1 cellular context compared by ENCODE assay signal in the genomic region with DNA sequence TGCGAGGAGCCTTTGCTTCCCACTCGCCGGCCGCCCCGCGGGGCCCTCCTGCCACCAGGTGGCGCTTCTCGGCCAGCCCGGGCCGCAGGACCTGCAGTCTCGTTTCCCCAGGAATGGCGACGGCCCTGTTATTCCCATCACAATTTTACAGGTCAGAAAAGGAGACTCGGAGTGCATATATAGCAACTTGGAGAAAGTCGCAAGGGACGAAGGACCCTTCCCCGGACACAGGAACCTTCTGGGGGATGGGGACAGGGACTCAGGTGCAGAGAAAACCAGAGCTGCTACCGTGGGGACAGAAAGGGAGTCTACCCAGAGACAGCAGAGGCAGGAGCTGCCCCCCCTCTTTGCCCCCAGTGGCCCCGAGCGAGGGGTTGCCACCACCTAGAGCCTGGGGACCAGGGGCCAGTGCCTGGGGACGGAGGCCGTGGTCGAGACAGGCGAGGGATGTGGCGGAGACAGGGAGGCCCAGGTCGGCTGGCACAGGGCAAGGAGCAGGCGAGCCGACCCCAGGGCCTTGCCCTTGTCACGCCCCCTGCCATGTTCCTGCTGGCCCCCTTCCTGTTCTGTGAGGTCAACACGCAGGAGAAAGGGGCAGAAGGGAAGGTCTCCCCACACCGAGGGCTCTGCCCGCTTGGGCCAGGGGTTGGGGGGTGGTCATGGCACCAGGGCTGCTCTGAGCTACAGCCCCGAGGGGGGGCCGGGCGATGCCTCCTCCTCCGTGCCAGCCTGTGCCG.
TF ChIP-seq lines count a peak whose summit lies in the region.

No MANE protein-coding gene starts in this region.

TF ChIP-seq in HepG2, 621 proteins besides CTCF, POLR2A, EP300 and RAD21 (continued from another document and continues in another):
- TF ChIP-seq, protein P1, sequence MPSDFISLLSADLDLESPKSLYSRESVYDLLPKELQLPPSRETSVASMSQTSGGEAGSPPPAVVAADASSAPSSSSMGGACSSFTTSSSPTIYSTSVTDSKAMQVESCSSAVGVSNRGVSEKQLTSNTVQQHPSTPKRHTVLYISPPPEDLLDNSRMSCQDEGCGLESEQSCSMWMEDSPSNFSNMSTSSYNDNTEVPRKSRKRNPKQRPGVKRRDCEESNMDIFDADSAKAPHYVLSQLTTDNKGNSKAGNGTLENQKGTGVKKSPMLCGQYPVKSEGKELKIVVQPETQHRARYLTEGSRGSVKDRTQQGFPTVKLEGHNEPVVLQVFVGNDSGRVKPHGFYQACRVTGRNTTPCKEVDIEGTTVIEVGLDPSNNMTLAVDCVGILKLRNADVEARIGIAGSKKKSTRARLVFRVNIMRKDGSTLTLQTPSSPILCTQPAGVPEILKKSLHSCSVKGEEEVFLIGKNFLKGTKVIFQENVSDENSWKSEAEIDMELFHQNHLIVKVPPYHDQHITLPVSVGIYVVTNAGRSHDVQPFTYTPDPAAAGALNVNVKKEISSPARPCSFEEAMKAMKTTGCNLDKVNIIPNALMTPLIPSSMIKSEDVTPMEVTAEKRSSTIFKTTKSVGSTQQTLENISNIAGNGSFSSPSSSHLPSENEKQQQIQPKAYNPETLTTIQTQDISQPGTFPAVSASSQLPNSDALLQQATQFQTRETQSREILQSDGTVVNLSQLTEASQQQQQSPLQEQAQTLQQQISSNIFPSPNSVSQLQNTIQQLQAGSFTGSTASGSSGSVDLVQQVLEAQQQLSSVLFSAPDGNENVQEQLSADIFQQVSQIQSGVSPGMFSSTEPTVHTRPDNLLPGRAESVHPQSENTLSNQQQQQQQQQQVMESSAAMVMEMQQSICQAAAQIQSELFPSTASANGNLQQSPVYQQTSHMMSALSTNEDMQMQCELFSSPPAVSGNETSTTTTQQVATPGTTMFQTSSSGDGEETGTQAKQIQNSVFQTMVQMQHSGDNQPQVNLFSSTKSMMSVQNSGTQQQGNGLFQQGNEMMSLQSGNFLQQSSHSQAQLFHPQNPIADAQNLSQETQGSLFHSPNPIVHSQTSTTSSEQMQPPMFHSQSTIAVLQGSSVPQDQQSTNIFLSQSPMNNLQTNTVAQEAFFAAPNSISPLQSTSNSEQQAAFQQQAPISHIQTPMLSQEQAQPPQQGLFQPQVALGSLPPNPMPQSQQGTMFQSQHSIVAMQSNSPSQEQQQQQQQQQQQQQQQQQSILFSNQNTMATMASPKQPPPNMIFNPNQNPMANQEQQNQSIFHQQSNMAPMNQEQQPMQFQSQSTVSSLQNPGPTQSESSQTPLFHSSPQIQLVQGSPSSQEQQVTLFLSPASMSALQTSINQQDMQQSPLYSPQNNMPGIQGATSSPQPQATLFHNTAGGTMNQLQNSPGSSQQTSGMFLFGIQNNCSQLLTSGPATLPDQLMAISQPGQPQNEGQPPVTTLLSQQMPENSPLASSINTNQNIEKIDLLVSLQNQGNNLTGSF (CRISPR knock-in tag; IDR thresholded peaks at IDR 0.05) = no peak
- TF ChIP-seq PAX8 (CRISPR knock-in tag; IDR thresholded peaks at IDR 0.05; ENCODE audit: borderline replicate concordance) (no peak; the same call in 1 of the 2 replicates), ARNT2 (CRISPR knock-in tag; IDR thresholded peaks at IDR 0.05; ENCODE audit: low read depth) (0 out of 2 replicates have a peak, but pooled peaks have one; percentile 44), RARA (CRISPR knock-in tag; IDR thresholded peaks at IDR 0.05) (peak; percentile 20), SUZ12 (IDR thresholded peaks at IDR 0.05; ENCODE audit: low read depth, low read length) (no peak), NR3C1 (CRISPR knock-in tag; IDR thresholded peaks at IDR 0.05) (no peak), ZNF552 (CRISPR knock-in tag; IDR thresholded peaks at IDR 0.05; ENCODE audit: borderline replicate concordance) (peak; percentile 55; the same call in 1 of the 2 replicates), AHR (CRISPR knock-in tag; IDR thresholded peaks at IDR 0.05) (no peak), SP4 (CRISPR knock-in tag; IDR thresholded peaks at IDR 0.05) (peak; percentile 45; the same call in 1 of the 2 replicates), ZNF672 (CRISPR knock-in tag; IDR thresholded peaks at IDR 0.05) (no peak), HES4 (CRISPR knock-in tag; IDR thresholded peaks at IDR 0.05; ENCODE audit: borderline replicate concordance) (0 out of 2 replicates have a peak, but pooled peaks have one; percentile 35), NKX3-1 (CRISPR knock-in tag; IDR thresholded peaks at IDR 0.05) (no peak), SP140L (CRISPR knock-in tag; IDR thresholded peaks at IDR 0.05; ENCODE audit: borderline replicate concordance) (no peak), SKI (IDR thresholded peaks at IDR 0.05; ENCODE audit: partially characterized antibody) (peak; percentile 9), NCOA2 (CRISPR knock-in tag; IDR thresholded peaks at IDR 0.05) (peak; percentile 36; the same call in 1 of the 2 replicates), PAF1 (CRISPR knock-in tag; IDR thresholded peaks at IDR 0.05) (no peak)
- TF ChIP-seq, protein P2, sequence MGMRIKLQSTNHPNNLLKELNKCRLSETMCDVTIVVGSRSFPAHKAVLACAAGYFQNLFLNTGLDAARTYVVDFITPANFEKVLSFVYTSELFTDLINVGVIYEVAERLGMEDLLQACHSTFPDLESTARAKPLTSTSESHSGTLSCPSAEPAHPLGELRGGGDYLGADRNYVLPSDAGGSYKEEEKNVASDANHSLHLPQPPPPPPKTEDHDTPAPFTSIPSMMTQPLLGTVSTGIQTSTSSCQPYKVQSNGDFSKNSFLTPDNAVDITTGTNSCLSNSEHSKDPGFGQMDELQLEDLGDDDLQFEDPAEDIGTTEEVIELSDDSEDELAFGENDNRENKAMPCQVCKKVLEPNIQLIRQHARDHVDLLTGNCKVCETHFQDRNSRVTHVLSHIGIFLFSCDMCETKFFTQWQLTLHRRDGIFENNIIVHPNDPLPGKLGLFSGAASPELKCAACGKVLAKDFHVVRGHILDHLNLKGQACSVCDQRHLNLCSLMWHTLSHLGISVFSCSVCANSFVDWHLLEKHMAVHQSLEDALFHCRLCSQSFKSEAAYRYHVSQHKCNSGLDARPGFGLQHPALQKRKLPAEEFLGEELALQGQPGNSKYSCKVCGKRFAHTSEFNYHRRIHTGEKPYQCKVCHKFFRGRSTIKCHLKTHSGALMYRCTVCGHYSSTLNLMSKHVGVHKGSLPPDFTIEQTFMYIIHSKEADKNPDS (CRISPR knock-in tag; IDR thresholded peaks at IDR 0.05) = no peak
- TF ChIP-seq, protein P3, sequence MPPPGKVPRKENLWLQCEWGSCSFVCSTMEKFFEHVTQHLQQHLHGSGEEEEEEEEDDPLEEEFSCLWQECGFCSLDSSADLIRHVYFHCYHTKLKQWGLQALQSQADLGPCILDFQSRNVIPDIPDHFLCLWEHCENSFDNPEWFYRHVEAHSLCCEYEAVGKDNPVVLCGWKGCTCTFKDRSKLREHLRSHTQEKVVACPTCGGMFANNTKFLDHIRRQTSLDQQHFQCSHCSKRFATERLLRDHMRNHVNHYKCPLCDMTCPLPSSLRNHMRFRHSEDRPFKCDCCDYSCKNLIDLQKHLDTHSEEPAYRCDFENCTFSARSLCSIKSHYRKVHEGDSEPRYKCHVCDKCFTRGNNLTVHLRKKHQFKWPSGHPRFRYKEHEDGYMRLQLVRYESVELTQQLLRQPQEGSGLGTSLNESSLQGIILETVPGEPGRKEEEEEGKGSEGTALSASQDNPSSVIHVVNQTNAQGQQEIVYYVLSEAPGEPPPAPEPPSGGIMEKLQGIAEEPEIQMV (CRISPR knock-in tag; IDR thresholded peaks at IDR 0.05; ENCODE audit: low read depth) = peak; percentile 9; the same call in 1 of the 2 replicates
- TF ChIP-seq, protein P4, sequence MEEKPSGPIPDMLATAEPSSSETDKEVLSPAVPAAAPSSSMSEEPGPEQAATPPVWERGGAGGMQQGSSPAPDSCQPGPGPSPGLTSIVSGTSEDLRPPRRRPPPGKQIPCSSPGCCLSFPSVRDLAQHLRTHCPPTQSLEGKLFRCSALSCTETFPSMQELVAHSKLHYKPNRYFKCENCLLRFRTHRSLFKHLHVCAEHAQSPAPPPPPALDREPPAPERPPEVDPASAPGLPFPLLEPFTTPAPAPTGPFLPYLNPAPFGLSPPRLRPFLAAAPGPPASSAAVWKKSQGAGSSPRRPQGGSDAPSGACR (CRISPR knock-in tag; IDR thresholded peaks at IDR 0.05) = no peak
- TF ChIP-seq, protein P5, sequence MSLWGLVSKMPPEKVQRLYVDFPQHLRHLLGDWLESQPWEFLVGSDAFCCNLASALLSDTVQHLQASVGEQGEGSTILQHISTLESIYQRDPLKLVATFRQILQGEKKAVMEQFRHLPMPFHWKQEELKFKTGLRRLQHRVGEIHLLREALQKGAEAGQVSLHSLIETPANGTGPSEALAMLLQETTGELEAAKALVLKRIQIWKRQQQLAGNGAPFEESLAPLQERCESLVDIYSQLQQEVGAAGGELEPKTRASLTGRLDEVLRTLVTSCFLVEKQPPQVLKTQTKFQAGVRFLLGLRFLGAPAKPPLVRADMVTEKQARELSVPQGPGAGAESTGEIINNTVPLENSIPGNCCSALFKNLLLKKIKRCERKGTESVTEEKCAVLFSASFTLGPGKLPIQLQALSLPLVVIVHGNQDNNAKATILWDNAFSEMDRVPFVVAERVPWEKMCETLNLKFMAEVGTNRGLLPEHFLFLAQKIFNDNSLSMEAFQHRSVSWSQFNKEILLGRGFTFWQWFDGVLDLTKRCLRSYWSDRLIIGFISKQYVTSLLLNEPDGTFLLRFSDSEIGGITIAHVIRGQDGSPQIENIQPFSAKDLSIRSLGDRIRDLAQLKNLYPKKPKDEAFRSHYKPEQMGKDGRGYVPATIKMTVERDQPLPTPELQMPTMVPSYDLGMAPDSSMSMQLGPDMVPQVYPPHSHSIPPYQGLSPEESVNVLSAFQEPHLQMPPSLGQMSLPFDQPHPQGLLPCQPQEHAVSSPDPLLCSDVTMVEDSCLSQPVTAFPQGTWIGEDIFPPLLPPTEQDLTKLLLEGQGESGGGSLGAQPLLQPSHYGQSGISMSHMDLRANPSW (CRISPR knock-in tag; IDR thresholded peaks at IDR 0.05; ENCODE audit: borderline replicate concordance) = no peak
- TF ChIP-seq, protein P6, sequence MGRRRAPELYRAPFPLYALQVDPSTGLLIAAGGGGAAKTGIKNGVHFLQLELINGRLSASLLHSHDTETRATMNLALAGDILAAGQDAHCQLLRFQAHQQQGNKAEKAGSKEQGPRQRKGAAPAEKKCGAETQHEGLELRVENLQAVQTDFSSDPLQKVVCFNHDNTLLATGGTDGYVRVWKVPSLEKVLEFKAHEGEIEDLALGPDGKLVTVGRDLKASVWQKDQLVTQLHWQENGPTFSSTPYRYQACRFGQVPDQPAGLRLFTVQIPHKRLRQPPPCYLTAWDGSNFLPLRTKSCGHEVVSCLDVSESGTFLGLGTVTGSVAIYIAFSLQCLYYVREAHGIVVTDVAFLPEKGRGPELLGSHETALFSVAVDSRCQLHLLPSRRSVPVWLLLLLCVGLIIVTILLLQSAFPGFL (CRISPR knock-in tag; IDR thresholded peaks at IDR 0.05) = no peak
- TF ChIP-seq, protein P7, sequence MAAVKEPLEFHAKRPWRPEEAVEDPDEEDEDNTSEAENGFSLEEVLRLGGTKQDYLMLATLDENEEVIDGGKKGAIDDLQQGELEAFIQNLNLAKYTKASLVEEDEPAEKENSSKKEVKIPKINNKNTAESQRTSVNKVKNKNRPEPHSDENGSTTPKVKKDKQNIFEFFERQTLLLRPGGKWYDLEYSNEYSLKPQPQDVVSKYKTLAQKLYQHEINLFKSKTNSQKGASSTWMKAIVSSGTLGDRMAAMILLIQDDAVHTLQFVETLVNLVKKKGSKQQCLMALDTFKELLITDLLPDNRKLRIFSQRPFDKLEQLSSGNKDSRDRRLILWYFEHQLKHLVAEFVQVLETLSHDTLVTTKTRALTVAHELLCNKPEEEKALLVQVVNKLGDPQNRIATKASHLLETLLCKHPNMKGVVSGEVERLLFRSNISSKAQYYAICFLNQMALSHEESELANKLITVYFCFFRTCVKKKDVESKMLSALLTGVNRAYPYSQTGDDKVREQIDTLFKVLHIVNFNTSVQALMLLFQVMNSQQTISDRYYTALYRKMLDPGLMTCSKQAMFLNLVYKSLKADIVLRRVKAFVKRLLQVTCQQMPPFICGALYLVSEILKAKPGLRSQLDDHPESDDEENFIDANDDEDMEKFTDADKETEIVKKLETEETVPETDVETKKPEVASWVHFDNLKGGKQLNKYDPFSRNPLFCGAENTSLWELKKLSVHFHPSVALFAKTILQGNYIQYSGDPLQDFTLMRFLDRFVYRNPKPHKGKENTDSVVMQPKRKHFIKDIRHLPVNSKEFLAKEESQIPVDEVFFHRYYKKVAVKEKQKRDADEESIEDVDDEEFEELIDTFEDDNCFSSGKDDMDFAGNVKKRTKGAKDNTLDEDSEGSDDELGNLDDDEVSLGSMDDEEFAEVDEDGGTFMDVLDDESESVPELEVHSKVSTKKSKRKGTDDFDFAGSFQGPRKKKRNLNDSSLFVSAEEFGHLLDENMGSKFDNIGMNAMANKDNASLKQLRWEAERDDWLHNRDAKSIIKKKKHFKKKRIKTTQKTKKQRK (IDR thresholded peaks at IDR 0.05; ENCODE audit: low read length) = no peak
- TF ChIP-seq, protein P8, sequence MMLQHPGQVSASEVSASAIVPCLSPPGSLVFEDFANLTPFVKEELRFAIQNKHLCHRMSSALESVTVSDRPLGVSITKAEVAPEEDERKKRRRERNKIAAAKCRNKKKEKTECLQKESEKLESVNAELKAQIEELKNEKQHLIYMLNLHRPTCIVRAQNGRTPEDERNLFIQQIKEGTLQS (CRISPR knock-in tag; IDR thresholded peaks at IDR 0.05) = no peak
- TF ChIP-seq, protein P9, sequence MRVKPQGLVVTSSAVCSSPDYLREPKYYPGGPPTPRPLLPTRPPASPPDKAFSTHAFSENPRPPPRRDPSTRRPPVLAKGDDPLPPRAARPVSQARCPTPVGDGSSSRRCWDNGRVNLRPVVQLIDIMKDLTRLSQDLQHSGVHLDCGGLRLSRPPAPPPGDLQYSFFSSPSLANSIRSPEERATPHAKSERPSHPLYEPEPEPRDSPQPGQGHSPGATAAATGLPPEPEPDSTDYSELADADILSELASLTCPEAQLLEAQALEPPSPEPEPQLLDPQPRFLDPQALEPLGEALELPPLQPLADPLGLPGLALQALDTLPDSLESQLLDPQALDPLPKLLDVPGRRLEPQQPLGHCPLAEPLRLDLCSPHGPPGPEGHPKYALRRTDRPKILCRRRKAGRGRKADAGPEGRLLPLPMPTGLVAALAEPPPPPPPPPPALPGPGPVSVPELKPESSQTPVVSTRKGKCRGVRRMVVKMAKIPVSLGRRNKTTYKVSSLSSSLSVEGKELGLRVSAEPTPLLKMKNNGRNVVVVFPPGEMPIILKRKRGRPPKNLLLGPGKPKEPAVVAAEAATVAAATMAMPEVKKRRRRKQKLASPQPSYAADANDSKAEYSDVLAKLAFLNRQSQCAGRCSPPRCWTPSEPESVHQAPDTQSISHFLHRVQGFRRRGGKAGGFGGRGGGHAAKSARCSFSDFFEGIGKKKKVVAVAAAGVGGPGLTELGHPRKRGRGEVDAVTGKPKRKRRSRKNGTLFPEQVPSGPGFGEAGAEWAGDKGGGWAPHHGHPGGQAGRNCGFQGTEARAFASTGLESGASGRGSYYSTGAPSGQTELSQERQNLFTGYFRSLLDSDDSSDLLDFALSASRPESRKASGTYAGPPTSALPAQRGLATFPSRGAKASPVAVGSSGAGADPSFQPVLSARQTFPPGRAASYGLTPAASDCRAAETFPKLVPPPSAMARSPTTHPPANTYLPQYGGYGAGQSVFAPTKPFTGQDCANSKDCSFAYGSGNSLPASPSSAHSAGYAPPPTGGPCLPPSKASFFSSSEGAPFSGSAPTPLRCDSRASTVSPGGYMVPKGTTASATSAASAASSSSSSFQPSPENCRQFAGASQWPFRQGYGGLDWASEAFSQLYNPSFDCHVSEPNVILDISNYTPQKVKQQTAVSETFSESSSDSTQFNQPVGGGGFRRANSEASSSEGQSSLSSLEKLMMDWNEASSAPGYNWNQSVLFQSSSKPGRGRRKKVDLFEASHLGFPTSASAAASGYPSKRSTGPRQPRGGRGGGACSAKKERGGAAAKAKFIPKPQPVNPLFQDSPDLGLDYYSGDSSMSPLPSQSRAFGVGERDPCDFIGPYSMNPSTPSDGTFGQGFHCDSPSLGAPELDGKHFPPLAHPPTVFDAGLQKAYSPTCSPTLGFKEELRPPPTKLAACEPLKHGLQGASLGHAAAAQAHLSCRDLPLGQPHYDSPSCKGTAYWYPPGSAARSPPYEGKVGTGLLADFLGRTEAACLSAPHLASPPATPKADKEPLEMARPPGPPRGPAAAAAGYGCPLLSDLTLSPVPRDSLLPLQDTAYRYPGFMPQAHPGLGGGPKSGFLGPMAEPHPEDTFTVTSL (CRISPR knock-in tag; IDR thresholded peaks at IDR 0.05; ENCODE audit: borderline replicate concordance) = no peak
